31 cellular contexts compared by ENCODE assay signal in the genomic region with DNA sequence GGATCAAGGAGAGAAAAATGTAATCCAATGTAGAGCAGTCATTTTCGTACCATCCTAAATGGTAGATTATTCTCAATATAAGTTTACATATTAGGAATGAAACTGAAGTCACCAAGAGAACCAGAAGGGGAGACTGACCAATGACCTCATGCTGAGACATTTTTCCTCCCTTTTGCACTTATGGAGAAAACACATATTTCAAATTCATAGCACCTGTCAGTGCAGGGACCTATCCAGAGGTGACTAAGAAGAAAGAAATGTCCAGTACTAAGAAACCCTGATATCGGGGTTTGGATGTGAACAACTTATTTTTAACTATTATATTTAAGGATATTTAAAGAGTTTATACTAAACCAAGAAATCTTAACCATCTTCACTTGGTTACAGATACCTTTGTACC. TPM values are rescaled to one million over a fixed set of nuclear protein-coding genes. Genes with fewer than 3 reads are reported as not detected.
A peak's percentile ranks its signal among the peaks of the same experiment; 100 is the strongest.
DNase-seq lines count a peak whose midpoint lies in the region; ATAC-seq and FAIRE-seq lines count a peak whose summit lies in the region.
"Had no signal": no experiment of that assay in that cellular context is flagged by ENCODE, and none has a peak within 500 bp of the region (broad histone marks: within the 10 kb centered on the region; RNA-seq: fewer than 3 reads in every experiment).

No MANE protein-coding gene starts in this region.

- H3K4me3 Mint-ChIP-seq in T-helper 17 cell, result no peak overlapping the region
- H3K4me3 Mint-ChIP-seq: activated CD8-positive, alpha-beta T cell treated with anti-CD3 and anti-CD28 coated beads, Interleukin-2, amount 10 ng/mL, durations not matched to agents 7 days and 5 days; activated naive CD8-positive, alpha-beta T cell treated with anti-CD3 and anti-CD28 coated beads for 36 hours; CD8-positive, alpha-beta T cell; central memory CD8-positive, alpha-beta T cell; mesothelial cell of epicardium; naive B cell; stimulated activated naive CD8-positive, alpha-beta T cell treated with anti-CD3 and anti-CD28 coated beads, Interleukin-15, Interleukin-2, amounts not matched to agents 100 ng/mL and 50 ng/mL, for 24 hours; T-helper 1 cell treated with Interleukin-12 subunit alpha and Interleukin-12 subunit beta and Interleukin-4 antibody, amounts not matched to agents 30 μg/mL and 1 μg/mL, for 36 hours had no signal

- H3K36me3 Mint-ChIP-seq in T-helper 17 cell (ENCODE audit: low read depth), result peaks cover 5% of the 10 kb centered on the region

- no peaks in the 10 kb centered on the region for H3K27me3 Mint-ChIP-seq in T-helper 17 cell
- H3K27me3 Mint-ChIP-seq: activated naive CD8-positive, alpha-beta T cell treated with anti-CD3 and anti-CD28 coated beads for 36 hours; central memory CD8-positive, alpha-beta T cell; naive B cell; stimulated activated naive CD8-positive, alpha-beta T cell treated with anti-CD3 and anti-CD28 coated beads, Interleukin-15, Interleukin-2, amounts not matched to agents 100 ng/mL and 50 ng/mL, for 24 hours had no signal

- ATAC-seq in T-helper 17 cell, result no peak
- ATAC-seq: A549; activated CD4-positive, CD25-positive, alpha-beta regulatory T cell treated with anti-CD3 and anti-CD28 coated beads, Interleukin-2, amount 50 U/mL, for 24 hours; activated CD8-positive, alpha-beta T cell treated with anti-CD3 and anti-CD28 coated beads, Interleukin-2, amount 10 ng/mL, durations not matched to agents 7 days and 5 days; CD8-positive, alpha-beta T cell; Panc1; psoas muscle had no signal

- peak; percentile 56 for DNase-seq in A172 (ENCODE audit: low spot score)
- peak; percentile 42 for DNase-seq in HTR-8/SVneo (ENCODE audit: insufficient read length, low spot score)
- DNase-seq in T-helper 17 cell, result no peak
- DNase-seq in kidney glomerular epithelial cell (lab: John Stamatoyannopoulos, UW), result peak; percentile 48
- DNase-seq in NCI-H1092 (lab: John Stamatoyannopoulos, UW), result no peak
- DNase-seq in activated CD4-positive, alpha-beta T cell treated with anti-CD3 and anti-CD28 coated beads for 4 hours, result no peak
- DNase-seq in SHP77 treated with DMSO at 0.1 percent for 48 hours (lab: John Stamatoyannopoulos, UW), result no peak
- DNase-seq in T-helper 1 cell, result no peak
- DNase-seq: activated CD8-positive, alpha-beta T cell treated with anti-CD3 and anti-CD28 coated beads, Interleukin-2, amount 10 ng/mL, durations not matched to agents 7 days and 5 days; activated naive CD8-positive, alpha-beta T cell treated with anti-CD3 and anti-CD28 coated beads for 36 hours; activated T-cell treated with anti-CD3 and anti-CD28 coated beads for 4 hours; CD8-positive, alpha-beta T cell; dermis blood vessel endothelial cell; GOT3; islet precursor cell; naive B cell; NCI-H146; NCI-H510A treated with DMSO at 0.1 percent for 48 hours; psoas muscle; sigmoid colon had no signal

- no peaks in the 10 kb centered on the region for H3K4me1 Mint-ChIP-seq in T-helper 17 cell
- H3K4me1 Mint-ChIP-seq: activated naive CD8-positive, alpha-beta T cell treated with anti-CD3 and anti-CD28 coated beads for 36 hours; mesothelial cell of epicardium had no signal

- no peaks in the 10 kb centered on the region for H3K9me3 ChIP-seq in T-helper 17 cell (ENCODE audit: control insufficient read depth, low read length, poor library complexity, severe bottlenecking)
- H3K9me3 ChIP-seq: A549, neutrophil, psoas muscle, sigmoid colon, SJSA1, thoracic aorta, vagina had no signal

- FAIRE-seq in HTR-8/SVneo (lab: Jason Lieb, UNC), result no peak
- FAIRE-seq: A549 had no signal

- peak overlapping the region; percentile 47 for H3K27ac Mint-ChIP-seq in T-helper 17 cell
- H3K27ac Mint-ChIP-seq: activated CD8-positive, alpha-beta T cell treated with anti-CD3 and anti-CD28 coated beads, Interleukin-2, amount 10 ng/mL, durations not matched to agents 7 days and 5 days; activated naive CD8-positive, alpha-beta T cell treated with anti-CD3 and anti-CD28 coated beads for 36 hours; CD8-positive, alpha-beta T cell; mesothelial cell of epicardium; stimulated activated naive CD8-positive, alpha-beta T cell treated with anti-CD3 and anti-CD28 coated beads, Interleukin-15, Interleukin-2, amounts not matched to agents 100 ng/mL and 50 ng/mL, for 24 hours; T-helper 1 cell treated with Interleukin-12 subunit alpha and Interleukin-12 subunit beta and Interleukin-4 antibody, amounts not matched to agents 30 μg/mL and 1 μg/mL, for 36 hours had no signal

RNA-seq across cellular contexts. Expression of a gene that starts 16.6 kb away (rescaled TPM):
- 38.3 and 40.4 TPM in 2 replicates for total RNA-seq in A172 (2014; rRNA removed; shearing (Covaris generic))
- total RNA-seq in T-helper 17 cell, result 10 to 100 TPM; 21.5 to 24.6 TPM

Comparison
In these comparisons a context has a peak if more than half of its experiments do, and no peak if none do; other contexts are left out.
1. DNase-seq: peak in A172 (single experiment), HTR-8/SVneo (single experiment) and kidney glomerular epithelial cell (single experiment); none in T-helper 17 cell (0 of 3), NCI-H1092 (single experiment), activated CD4-positive, alpha-beta T cell treated with anti-CD3 and anti-CD28 coated beads for 4 hours (0 of 2), SHP77 treated with DMSO at 0.1 percent for 48 hours (single experiment) and T-helper 1 cell (0 of 5).